Comparison of ENCODE assay signal across 9 cellular contexts in genomic region chr10:113059001-113059780, GRCh38.
DNase-seq lines count a peak whose midpoint lies in the region; ATAC-seq and TF ChIP-seq lines count a peak whose summit lies in the region.
"Had no signal": no experiment of that assay in that cellular context is flagged by ENCODE, and none has a peak within 500 bp of the region (broad histone marks: within the 10 kb centered on the region; RNA-seq: fewer than 3 reads in every experiment).

No MANE protein-coding gene starts in this region.

- H3K36me3 ChIP-seq in HUES64 (ENCODE audit: insufficient read depth, low read length) (no peaks in the 10 kb centered on the region; the same call in 1 of the 2 replicates), colonic mucosa (no peaks in the 10 kb centered on the region), suprapubic skin (no peaks in the 10 kb centered on the region)

- ATAC-seq in GM21390 (IDR thresholded peaks at IDR 0.05; ENCODE audit: unreplicated experiment) = no peak
- no peak for ATAC-seq in HG03280 (IDR thresholded peaks at IDR 0.05; ENCODE audit: unreplicated experiment)
- no peak for ATAC-seq in HG02610 (IDR thresholded peaks at IDR 0.05; ENCODE audit: unreplicated experiment)
- ATAC-seq: GM12878 had no signal

- 65% methylated on average over 14 of the region's 15 CpGs for WGBS in HUES64
- 40% methylated on average over 15 of the region's 15 CpGs for WGBS in suprapubic skin

- H3K27me3 ChIP-seq in HUES64 (ENCODE audit: insufficient read depth, low read length) (no peaks in the 10 kb centered on the region), colonic mucosa (no peaks in the 10 kb centered on the region), suprapubic skin (no peaks in the 10 kb centered on the region)

- H3K27ac ChIP-seq in HUES64 (ENCODE audit: low read depth, low read length) (peak overlapping the region; percentile 18), colonic mucosa (peak overlapping the region; percentile 82), suprapubic skin (peak overlapping the region; percentile 82)

- no peak overlapping the region for H3K4me3 ChIP-seq in HUES64 (ENCODE audit: low read length)
- H3K4me3 ChIP-seq in colonic mucosa = no peak overlapping the region
- H3K4me3 ChIP-seq in suprapubic skin = peak overlapping the region; percentile 31
- H3K4me3 ChIP-seq: GM12878 had no signal

- intact Hi-C loops in colonic mucosa (cut with DNase I) = no loop called here

- H3K9me3 ChIP-seq in HUES64 (ENCODE audit: insufficient read depth, low read depth, low read length) = no peaks in the 10 kb centered on the region
- no peaks in the 10 kb centered on the region for H3K9me3 ChIP-seq in colonic mucosa
- H3K9me3 ChIP-seq in suprapubic skin = no peaks in the 10 kb centered on the region

- TF ChIP-seq CTCF in colonic mucosa (IDR thresholded peaks at IDR 0.05) (no peak), suprapubic skin (IDR thresholded peaks at IDR 0.05) (no peak)

- H3K4me1 ChIP-seq in HUES64 (ENCODE audit: insufficient read depth, low read length) = peaks cover 92% of the 10 kb centered on the region
- H3K4me1 ChIP-seq in colonic mucosa = peaks cover 9% of the 10 kb centered on the region
- H3K4me1 ChIP-seq in suprapubic skin = peaks cover 64% of the 10 kb centered on the region

- peak overlapping the region; percentile 21; the same call in 1 of the 2 replicates for H3K9ac ChIP-seq in HUES64 (ENCODE audit: low read depth, low read length)
- peak overlapping the region in 1 of 2 donors; percentile 41 for H3K9ac ChIP-seq in colonic mucosa (ENCODE audit: low read depth in 2 of 2, low read length in 2 of 2)

- DNase-seq in colonic mucosa (peak; percentile 49), left kidney (ENCODE audit: low read depth, low spot score) (peak; percentile 87), suprapubic skin (ENCODE audit: low spot score in 2 of 2) (no peak), SIG-M5 treated with dmso at 0.1 percent for 504 hours (lab: John Stamatoyannopoulos, UW; ENCODE audit: unreplicated experiment) (no peak)

- no peak for TF ChIP-seq POLR2A in suprapubic skin (IDR thresholded peaks at IDR 0.05)

- no peak for TF ChIP-seq EP300 in suprapubic skin (IDR thresholded peaks at IDR 0.05)

Comparison
In these comparisons a context has a peak if more than half of its experiments do, and no peak if none do; other contexts are left out.
1. H3K27ac ChIP-seq: peak in every context shown above with its lines; median percentile 82 in colonic mucosa; 82 in suprapubic skin; 18 in HUES64.
2. DNase-seq: peak in colonic mucosa (single experiment) and left kidney (single experiment); none in suprapubic skin (0 of 2) and SIG-M5 treated with dmso at 0.1 percent for 504 hours (single experiment).